Comparison of ENCODE assay signal across 1 cellular context in the genomic region with DNA sequence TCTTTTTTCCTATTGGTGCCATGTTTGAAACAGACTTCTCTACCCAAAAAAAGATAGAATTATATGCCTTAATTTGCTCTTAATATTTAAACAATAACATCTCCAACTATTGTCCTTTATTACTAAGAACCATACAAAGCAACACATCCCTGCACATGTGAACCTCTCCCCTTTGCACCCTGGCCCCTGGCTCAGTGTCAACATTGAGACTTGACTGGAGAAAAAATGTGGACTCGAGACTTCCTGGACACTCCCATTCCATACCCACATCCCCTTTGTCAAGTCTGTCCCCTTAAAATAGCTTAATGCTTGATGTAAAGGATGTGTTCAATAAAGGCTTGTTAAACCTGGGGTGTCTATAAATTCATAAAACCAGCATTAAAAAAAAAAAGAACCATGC.
TF ChIP-seq lines count a peak whose summit lies in the region.

No MANE protein-coding gene starts in this region.

TF ChIP-seq in HepG2, 621 proteins besides CTCF, POLR2A, EP300 and RAD21 (continued from another document and continues in another):
- TF ChIP-seq, protein P1, sequence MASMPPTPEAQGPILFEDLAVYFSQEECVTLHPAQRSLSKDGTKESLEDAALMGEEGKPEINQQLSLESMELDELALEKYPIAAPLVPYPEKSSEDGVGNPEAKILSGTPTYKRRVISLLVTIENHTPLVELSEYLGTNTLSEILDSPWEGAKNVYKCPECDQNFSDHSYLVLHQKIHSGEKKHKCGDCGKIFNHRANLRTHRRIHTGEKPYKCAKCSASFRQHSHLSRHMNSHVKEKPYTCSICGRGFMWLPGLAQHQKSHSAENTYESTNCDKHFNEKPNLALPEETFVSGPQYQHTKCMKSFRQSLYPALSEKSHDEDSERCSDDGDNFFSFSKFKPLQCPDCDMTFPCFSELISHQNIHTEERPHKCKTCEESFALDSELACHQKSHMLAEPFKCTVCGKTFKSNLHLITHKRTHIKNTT (CRISPR knock-in tag; IDR thresholded peaks at IDR 0.05) = no peak
- TF ChIP-seq ZBTB42 (CRISPR knock-in tag; IDR thresholded peaks at IDR 0.05) (no peak), ZMYM4 (CRISPR knock-in tag; IDR thresholded peaks at IDR 0.05) (peak; percentile 53; the same call in 1 of the 2 replicates), ZNF883 (CRISPR knock-in tag; IDR thresholded peaks at IDR 0.05; ENCODE audit: not compliant biosample characterization) (no peak), FOXA1 (IDR thresholded peaks at IDR 0.05) (no peak), FOXA1 (CRISPR knock-in tag; IDR thresholded peaks at IDR 0.05) (peak; percentile 66), SOX6 (IDR thresholded peaks at IDR 0.05) (no peak), SOX6 (CRISPR knock-in tag; IDR thresholded peaks at IDR 0.05) (peak; percentile 74), TAF1 (CRISPR knock-in tag; IDR thresholded peaks at IDR 0.05) (no peak), NRL (CRISPR knock-in tag; IDR thresholded peaks at IDR 0.05; ENCODE audit: borderline replicate concordance) (no peak), ATM (IDR thresholded peaks at IDR 0.05; ENCODE audit: borderline replicate concordance) (no peak), ZFYVE20 (CRISPR knock-in tag; IDR thresholded peaks at IDR 0.05; ENCODE audit: borderline replicate concordance, low read depth) (no peak), NFIB (CRISPR knock-in tag; IDR thresholded peaks at IDR 0.05; ENCODE audit: borderline replicate concordance) (no peak), ZNF577 (CRISPR knock-in tag; IDR thresholded peaks at IDR 0.05; ENCODE audit: borderline replicate concordance, low read depth) (no peak), EEA1 (CRISPR knock-in tag; IDR thresholded peaks at IDR 0.05; ENCODE audit: borderline replicate concordance) (no peak), ZNF564 (CRISPR knock-in tag; IDR thresholded peaks at IDR 0.05) (no peak), TCF7 (IDR thresholded peaks at IDR 0.05; ENCODE audit: low read depth) (no peak), ZNF501 (CRISPR knock-in tag; IDR thresholded peaks at IDR 0.05) (no peak), KDM3A (CRISPR knock-in tag; IDR thresholded peaks at IDR 0.05; ENCODE audit: low read depth) (no peak), SRF (IDR thresholded peaks at IDR 0.05; ENCODE audit: low read depth, low read length) (no peak), KLF6 (CRISPR knock-in tag; IDR thresholded peaks at IDR 0.05) (no peak), ZSCAN12 (CRISPR knock-in tag; IDR thresholded peaks at IDR 0.05) (no peak), CREM (IDR thresholded peaks at IDR 0.05) (peak; percentile 18; the same call in 1 of the 2 replicates), CREM (CRISPR knock-in tag; IDR thresholded peaks at IDR 0.05) (no peak), ARID2 (CRISPR knock-in tag; IDR thresholded peaks at IDR 0.05; ENCODE audit: borderline replicate concordance) (no peak), FOXA3 (CRISPR knock-in tag; IDR thresholded peaks at IDR 0.05) (peak; percentile 54; the same call in 1 of the 2 replicates), GATAD2A (CRISPR knock-in tag; IDR thresholded peaks at IDR 0.05) (no peak), SIX4 (CRISPR knock-in tag; IDR thresholded peaks at IDR 0.05) (no peak), YEATS2 (CRISPR knock-in tag; IDR thresholded peaks at IDR 0.05; ENCODE audit: borderline replicate concordance) (no peak), PHF8 (CRISPR knock-in tag; IDR thresholded peaks at IDR 0.05) (no peak), AKAP8 (CRISPR knock-in tag; IDR thresholded peaks at IDR 0.05) (no peak), ZMYM2 (CRISPR knock-in tag; IDR thresholded peaks at IDR 0.05) (no peak), ZNF44 (CRISPR knock-in tag; IDR thresholded peaks at IDR 0.05) (no peak), SP140L (CRISPR knock-in tag; IDR thresholded peaks at IDR 0.05; ENCODE audit: borderline replicate concordance) (no peak), ARNT (IDR thresholded peaks at IDR 0.05) (no peak), ZNF614 (CRISPR knock-in tag; IDR thresholded peaks at IDR 0.05; ENCODE audit: borderline replicate concordance) (no peak), ZNF432 (CRISPR knock-in tag; IDR thresholded peaks at IDR 0.05; ENCODE audit: borderline replicate concordance) (no peak), RFX5 (IDR thresholded peaks at IDR 0.05; ENCODE audit: low read depth, low read length) (no peak), BHLHE40 (IDR thresholded peaks at IDR 0.05; ENCODE audit: low read length) (0 out of 2 replicates have a peak, but pooled peaks have one; percentile 13), RARG (CRISPR knock-in tag; IDR thresholded peaks at IDR 0.05; ENCODE audit: low read depth) (no peak), U2AF2 (IDR thresholded peaks at IDR 0.05; ENCODE audit: low read depth, low read length) (no peak), ZNF768 (CRISPR knock-in tag; IDR thresholded peaks at IDR 0.05) (no peak), KLF9 (CRISPR knock-in tag; IDR thresholded peaks at IDR 0.05; ENCODE audit: low read depth) (no peak)
- TF ChIP-seq, protein P2, sequence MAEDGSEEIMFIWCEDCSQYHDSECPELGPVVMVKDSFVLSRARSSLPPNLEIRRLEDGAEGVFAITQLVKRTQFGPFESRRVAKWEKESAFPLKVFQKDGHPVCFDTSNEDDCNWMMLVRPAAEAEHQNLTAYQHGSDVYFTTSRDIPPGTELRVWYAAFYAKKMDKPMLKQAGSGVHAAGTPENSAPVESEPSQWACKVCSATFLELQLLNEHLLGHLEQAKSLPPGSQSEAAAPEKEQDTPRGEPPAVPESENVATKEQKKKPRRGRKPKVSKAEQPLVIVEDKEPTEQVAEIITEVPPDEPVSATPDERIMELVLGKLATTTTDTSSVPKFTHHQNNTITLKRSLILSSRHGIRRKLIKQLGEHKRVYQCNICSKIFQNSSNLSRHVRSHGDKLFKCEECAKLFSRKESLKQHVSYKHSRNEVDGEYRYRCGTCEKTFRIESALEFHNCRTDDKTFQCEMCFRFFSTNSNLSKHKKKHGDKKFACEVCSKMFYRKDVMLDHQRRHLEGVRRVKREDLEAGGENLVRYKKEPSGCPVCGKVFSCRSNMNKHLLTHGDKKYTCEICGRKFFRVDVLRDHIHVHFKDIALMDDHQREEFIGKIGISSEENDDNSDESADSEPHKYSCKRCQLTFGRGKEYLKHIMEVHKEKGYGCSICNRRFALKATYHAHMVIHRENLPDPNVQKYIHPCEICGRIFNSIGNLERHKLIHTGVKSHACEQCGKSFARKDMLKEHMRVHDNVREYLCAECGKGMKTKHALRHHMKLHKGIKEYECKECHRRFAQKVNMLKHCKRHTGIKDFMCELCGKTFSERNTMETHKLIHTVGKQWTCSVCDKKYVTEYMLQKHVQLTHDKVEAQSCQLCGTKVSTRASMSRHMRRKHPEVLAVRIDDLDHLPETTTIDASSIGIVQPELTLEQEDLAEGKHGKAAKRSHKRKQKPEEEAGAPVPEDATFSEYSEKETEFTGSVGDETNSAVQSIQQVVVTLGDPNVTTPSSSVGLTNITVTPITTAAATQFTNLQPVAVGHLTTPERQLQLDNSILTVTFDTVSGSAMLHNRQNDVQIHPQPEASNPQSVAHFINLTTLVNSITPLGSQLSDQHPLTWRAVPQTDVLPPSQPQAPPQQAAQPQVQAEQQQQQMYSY (CRISPR knock-in tag; IDR thresholded peaks at IDR 0.05) = peak; percentile 87
- TF ChIP-seq, protein P3, sequence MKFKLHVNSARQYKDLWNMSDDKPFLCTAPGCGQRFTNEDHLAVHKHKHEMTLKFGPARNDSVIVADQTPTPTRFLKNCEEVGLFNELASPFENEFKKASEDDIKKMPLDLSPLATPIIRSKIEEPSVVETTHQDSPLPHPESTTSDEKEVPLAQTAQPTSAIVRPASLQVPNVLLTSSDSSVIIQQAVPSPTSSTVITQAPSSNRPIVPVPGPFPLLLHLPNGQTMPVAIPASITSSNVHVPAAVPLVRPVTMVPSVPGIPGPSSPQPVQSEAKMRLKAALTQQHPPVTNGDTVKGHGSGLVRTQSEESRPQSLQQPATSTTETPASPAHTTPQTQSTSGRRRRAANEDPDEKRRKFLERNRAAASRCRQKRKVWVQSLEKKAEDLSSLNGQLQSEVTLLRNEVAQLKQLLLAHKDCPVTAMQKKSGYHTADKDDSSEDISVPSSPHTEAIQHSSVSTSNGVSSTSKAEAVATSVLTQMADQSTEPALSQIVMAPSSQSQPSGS (CRISPR knock-in tag; IDR thresholded peaks at IDR 0.05) = no peak
- TF ChIP-seq, protein P4, sequence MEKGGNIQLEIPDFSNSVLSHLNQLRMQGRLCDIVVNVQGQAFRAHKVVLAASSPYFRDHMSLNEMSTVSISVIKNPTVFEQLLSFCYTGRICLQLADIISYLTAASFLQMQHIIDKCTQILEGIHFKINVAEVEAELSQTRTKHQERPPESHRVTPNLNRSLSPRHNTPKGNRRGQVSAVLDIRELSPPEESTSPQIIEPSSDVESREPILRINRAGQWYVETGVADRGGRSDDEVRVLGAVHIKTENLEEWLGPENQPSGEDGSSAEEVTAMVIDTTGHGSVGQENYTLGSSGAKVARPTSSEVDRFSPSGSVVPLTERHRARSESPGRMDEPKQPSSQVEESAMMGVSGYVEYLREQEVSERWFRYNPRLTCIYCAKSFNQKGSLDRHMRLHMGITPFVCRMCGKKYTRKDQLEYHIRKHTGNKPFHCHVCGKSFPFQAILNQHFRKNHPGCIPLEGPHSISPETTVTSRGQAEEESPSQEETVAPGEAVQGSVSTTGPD (CRISPR knock-in tag; IDR thresholded peaks at IDR 0.05) = no peak
- TF ChIP-seq, protein P5, sequence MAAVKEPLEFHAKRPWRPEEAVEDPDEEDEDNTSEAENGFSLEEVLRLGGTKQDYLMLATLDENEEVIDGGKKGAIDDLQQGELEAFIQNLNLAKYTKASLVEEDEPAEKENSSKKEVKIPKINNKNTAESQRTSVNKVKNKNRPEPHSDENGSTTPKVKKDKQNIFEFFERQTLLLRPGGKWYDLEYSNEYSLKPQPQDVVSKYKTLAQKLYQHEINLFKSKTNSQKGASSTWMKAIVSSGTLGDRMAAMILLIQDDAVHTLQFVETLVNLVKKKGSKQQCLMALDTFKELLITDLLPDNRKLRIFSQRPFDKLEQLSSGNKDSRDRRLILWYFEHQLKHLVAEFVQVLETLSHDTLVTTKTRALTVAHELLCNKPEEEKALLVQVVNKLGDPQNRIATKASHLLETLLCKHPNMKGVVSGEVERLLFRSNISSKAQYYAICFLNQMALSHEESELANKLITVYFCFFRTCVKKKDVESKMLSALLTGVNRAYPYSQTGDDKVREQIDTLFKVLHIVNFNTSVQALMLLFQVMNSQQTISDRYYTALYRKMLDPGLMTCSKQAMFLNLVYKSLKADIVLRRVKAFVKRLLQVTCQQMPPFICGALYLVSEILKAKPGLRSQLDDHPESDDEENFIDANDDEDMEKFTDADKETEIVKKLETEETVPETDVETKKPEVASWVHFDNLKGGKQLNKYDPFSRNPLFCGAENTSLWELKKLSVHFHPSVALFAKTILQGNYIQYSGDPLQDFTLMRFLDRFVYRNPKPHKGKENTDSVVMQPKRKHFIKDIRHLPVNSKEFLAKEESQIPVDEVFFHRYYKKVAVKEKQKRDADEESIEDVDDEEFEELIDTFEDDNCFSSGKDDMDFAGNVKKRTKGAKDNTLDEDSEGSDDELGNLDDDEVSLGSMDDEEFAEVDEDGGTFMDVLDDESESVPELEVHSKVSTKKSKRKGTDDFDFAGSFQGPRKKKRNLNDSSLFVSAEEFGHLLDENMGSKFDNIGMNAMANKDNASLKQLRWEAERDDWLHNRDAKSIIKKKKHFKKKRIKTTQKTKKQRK (IDR thresholded peaks at IDR 0.05; ENCODE audit: low read length) = no peak
- TF ChIP-seq, protein P6, sequence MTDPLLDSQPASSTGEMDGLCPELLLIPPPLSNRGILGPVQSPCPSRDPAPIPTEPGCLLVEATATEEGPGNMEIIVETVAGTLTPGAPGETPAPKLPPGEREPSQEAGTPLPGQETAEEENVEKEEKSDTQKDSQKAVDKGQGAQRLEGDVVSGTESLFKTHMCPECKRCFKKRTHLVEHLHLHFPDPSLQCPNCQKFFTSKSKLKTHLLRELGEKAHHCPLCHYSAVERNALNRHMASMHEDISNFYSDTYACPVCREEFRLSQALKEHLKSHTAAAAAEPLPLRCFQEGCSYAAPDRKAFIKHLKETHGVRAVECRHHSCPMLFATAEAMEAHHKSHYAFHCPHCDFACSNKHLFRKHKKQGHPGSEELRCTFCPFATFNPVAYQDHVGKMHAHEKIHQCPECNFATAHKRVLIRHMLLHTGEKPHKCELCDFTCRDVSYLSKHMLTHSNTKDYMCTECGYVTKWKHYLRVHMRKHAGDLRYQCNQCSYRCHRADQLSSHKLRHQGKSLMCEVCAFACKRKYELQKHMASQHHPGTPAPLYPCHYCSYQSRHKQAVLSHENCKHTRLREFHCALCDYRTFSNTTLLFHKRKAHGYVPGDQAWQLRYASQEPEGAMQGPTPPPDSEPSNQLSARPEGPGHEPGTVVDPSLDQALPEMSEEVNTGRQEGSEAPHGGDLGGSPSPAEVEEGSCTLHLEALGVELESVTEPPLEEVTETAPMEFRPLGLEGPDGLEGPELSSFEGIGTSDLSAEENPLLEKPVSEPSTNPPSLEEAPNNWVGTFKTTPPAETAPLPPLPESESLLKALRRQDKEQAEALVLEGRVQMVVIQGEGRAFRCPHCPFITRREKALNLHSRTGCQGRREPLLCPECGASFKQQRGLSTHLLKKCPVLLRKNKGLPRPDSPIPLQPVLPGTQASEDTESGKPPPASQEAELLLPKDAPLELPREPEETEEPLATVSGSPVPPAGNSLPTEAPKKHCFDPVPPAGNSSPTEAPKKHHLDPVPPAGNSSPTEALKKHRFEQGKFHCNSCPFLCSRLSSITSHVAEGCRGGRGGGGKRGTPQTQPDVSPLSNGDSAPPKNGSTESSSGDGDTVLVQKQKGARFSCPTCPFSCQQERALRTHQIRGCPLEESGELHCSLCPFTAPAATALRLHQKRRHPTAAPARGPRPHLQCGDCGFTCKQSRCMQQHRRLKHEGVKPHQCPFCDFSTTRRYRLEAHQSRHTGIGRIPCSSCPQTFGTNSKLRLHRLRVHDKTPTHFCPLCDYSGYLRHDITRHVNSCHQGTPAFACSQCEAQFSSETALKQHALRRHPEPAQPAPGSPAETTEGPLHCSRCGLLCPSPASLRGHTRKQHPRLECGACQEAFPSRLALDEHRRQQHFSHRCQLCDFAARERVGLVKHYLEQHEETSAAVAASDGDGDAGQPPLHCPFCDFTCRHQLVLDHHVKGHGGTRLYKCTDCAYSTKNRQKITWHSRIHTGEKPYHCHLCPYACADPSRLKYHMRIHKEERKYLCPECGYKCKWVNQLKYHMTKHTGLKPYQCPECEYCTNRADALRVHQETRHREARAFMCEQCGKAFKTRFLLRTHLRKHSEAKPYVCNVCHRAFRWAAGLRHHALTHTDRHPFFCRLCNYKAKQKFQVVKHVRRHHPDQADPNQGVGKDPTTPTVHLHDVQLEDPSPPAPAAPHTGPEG (CRISPR knock-in tag; IDR thresholded peaks at IDR 0.05) = no peak
- TF ChIP-seq, protein P7, sequence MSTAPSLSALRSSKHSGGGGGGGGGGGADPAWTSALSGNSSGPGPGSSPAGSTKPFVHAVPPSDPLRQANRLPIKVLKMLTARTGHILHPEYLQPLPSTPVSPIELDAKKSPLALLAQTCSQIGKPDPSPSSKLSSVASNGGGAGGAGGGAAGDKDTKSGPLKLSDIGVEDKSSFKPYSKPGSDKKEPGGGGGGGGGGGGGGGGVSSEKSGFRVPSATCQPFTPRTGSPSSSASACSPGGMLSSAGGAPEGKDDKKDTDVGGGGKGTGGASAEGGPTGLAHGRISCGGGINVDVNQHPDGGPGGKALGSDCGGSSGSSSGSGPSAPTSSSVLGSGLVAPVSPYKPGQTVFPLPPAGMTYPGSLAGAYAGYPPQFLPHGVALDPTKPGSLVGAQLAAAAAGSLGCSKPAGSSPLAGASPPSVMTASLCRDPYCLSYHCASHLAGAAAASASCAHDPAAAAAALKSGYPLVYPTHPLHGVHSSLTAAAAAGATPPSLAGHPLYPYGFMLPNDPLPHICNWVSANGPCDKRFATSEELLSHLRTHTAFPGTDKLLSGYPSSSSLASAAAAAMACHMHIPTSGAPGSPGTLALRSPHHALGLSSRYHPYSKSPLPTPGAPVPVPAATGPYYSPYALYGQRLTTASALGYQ (CRISPR knock-in tag; IDR thresholded peaks at IDR 0.05) = no peak
